In genomic region chr1:47866631-47867446, GRCh38 we compare ENCODE assay signal across 25 cellular contexts.
A peak's percentile ranks its signal among the peaks of the same experiment; 100 is the strongest.
DNase-seq lines count a peak whose midpoint lies in the region; TF ChIP-seq lines count a peak whose summit lies in the region.
"Had no signal": no experiment of that assay in that cellular context is flagged by ENCODE, and none has a peak within 500 bp of the region (broad histone marks: within the 10 kb centered on the region; RNA-seq: fewer than 3 reads in every experiment).

No MANE protein-coding gene starts in this region.

- DNase-seq in DMS53 treated with DMSO at 0.1 percent for 48 hours (lab: John Stamatoyannopoulos, UW; ENCODE audit: unreplicated experiment) = peak; percentile 92
- peak; percentile 30 to 67 for DNase-seq in NCI-H524 (lab: John Stamatoyannopoulos, UW)
- peak; percentile 23 for DNase-seq in kidney tubule cell (ENCODE audit: low spot score)
- DNase-seq in retina = peak; percentile 32
- no peak for DNase-seq in SW 1271 (lab: John Stamatoyannopoulos, UW)
- no peak for DNase-seq in GF-D8 (lab: John Stamatoyannopoulos, UW)
- DNase-seq in ascending aorta (ENCODE audit: low spot score in 2 of 2) = no peak
- DNase-seq: activated B cell treated with CpG ODN at 0.5 μM for 24 hours; activated CD4-positive, alpha-beta T cell treated with anti-CD3 and anti-CD28 coated beads, Interleukin-2, amount 50 U/mL, for 48 hours; activated CD8-positive, alpha-beta memory T cell treated with anti-CD3 and anti-CD28 coated beads, Interleukin-2, amount 50 U/mL, for 48 hours; brain microvascular endothelial cell; CD4-positive, alpha-beta T cell; DND-41; effector memory CD8-positive, alpha-beta T cell; HFFc6; islet precursor cell; mammary epithelial cell; NCI-H1048; NCI-H1930; ovary; sigmoid colon; substantia nigra; uterus had no signal

- H3K4me3 ChIP-seq in ascending aorta = no peak overlapping the region
- H3K4me3 ChIP-seq: esophagus muscularis mucosa, gastroesophageal sphincter, ovary, sigmoid colon, uterus had no signal

- no peak overlapping the region for H3K27ac ChIP-seq in ascending aorta
- H3K27ac ChIP-seq: brain microvascular endothelial cell, gastroesophageal sphincter, ovary, sigmoid colon, uterus had no signal

- H3K27me3 ChIP-seq in ascending aorta = no peaks in the 10 kb centered on the region
- H3K27me3 ChIP-seq: brain microvascular endothelial cell, esophagus muscularis mucosa, gastroesophageal sphincter, ovary, sigmoid colon, uterus had no signal

- no peaks in the 10 kb centered on the region for H3K9me3 ChIP-seq in ascending aorta
- H3K9me3 ChIP-seq: gastroesophageal sphincter, ovary, sigmoid colon had no signal

- peaks cover 0 to 6% of the 10 kb centered on the region in 2 donors for H3K4me1 ChIP-seq in ascending aorta
- H3K4me1 ChIP-seq: sigmoid colon, uterus had no signal

- intact Hi-C loops in ascending aorta (cut with DNase I) = no loop called here

- no peak for TF ChIP-seq CTCF in ascending aorta (IDR thresholded peaks at IDR 0.05)

- no peaks in the 10 kb centered on the region for H3K36me3 ChIP-seq in ascending aorta
- H3K36me3 ChIP-seq: brain microvascular endothelial cell, esophagus muscularis mucosa, gastroesophageal sphincter, ovary, sigmoid colon, uterus had no signal

Comparison
In these comparisons a context has a peak if more than half of its experiments do, and no peak if none do; other contexts are left out.
1. DNase-seq: peak in DMS53 treated with DMSO at 0.1 percent for 48 hours (single experiment), NCI-H524 (2 of 2), kidney tubule cell (single experiment) and retina (single experiment); none in SW 1271 (0 of 2), GF-D8 (single experiment) and ascending aorta (0 of 2).